ENCODE assay signal across 16 cellular contexts in genomic region chr3:125267460-125267859, GRCh38. TPM values are rescaled to one million over a fixed set of nuclear protein-coding genes. Genes with fewer than 3 reads are reported as not detected.
"Had no signal": no experiment of that assay in that cellular context is flagged by ENCODE, and none has a peak within 500 bp of the region (broad histone marks: within the 10 kb centered on the region; RNA-seq: fewer than 3 reads in every experiment).

No MANE protein-coding gene starts in this region.

- H3K27ac ChIP-seq: foreskin keratinocyte, hepatocyte, suprapubic skin, thyroid gland had no signal

- H3K4me2 ChIP-seq: hepatocyte, smooth muscle cell had no signal

- FAIRE-seq: colon, endothelial cell of umbilical vein had no signal

- ATAC-seq: foreskin keratinocyte; left colon; mucosa of descending colon; naive thymus-derived CD8-positive, alpha-beta T cell had no signal

- H3K27me3 ChIP-seq: foreskin keratinocyte, hepatocyte, suprapubic skin, thyroid gland had no signal

- H3K4me3 ChIP-seq: hepatocyte, mucosa of descending colon, smooth muscle cell, suprapubic skin, thyroid gland had no signal

- H2AFZ ChIP-seq: hepatocyte had no signal

- H3K9me3 ChIP-seq: mucosa of descending colon, suprapubic skin, thyroid gland had no signal

- H3K4me1 ChIP-seq: foreskin keratinocyte, suprapubic skin, thyroid gland had no signal

- DNase-seq: endodermal cell; erythroblast; foreskin keratinocyte; left colon; mammary epithelial cell; mucosa of descending colon; naive thymus-derived CD8-positive, alpha-beta T cell; posterior cingulate gyrus; stimulated activated CD4-positive, alpha-beta T cell treated with anti-CD3 and anti-CD28 coated beads, Interleukin-2, amount 100 ng/mL, for 48 hours; stimulated activated naive CD4-positive, alpha-beta T cell treated with Interleukin-2 at 50 U/mL for 16 hours; thyroid gland had no signal

RNA-seq across cellular contexts. Expression of gene SLC12A8, which starts 54.9 kb away (rescaled TPM):
- polyA plus RNA-seq: naive thymus-derived CD8-positive, alpha-beta T cell had no signal
